Comparison of ENCODE assay signal across 8 cellular contexts in genomic region chr9:105245720-105246161, GRCh38. TPM values are rescaled to one million over a fixed set of nuclear protein-coding genes. Genes with fewer than 3 reads are reported as not detected.
DNase-seq lines count a peak whose midpoint lies in the region; TF ChIP-seq lines count a peak whose summit lies in the region.

No MANE protein-coding gene starts in this region.

- H3K27ac ChIP-seq in Peyer's patch (peak overlapping the region; percentile 77 to 94 (median 84)), esophagus squamous epithelium (peak overlapping the region; percentile 88 to 95 (median 91))

- no peaks in the 10 kb centered on the region for H3K36me3 ChIP-seq in ES-I3 (ENCODE audit: insufficient read depth, low read length)
- no peaks in the 10 kb centered on the region for H3K36me3 ChIP-seq in Peyer's patch
- H3K36me3 ChIP-seq in esophagus squamous epithelium, result no peaks in the 10 kb centered on the region

- H3K4me1 ChIP-seq in ES-I3 (ENCODE audit: insufficient read depth, low read length) (peaks cover 46% of the 10 kb centered on the region), Peyer's patch (peaks cover 0 to 22% (median 0%) of the 10 kb centered on the region in 4 donors), esophagus squamous epithelium (peaks cover 3 to 51% (median 3%) of the 10 kb centered on the region in 3 donors)

- no peaks in the 10 kb centered on the region for H3K27me3 Mint-ChIP-seq in progenitor cell of endocrine pancreas

- H3K4me3 Mint-ChIP-seq in progenitor cell of endocrine pancreas (ENCODE audit: low read depth), result peak overlapping the region; percentile 92

- peaks cover 41% of the 10 kb centered on the region for H3K4me1 Mint-ChIP-seq in progenitor cell of endocrine pancreas (ENCODE audit: low read depth)

- H3K4me3 ChIP-seq in Peyer's patch, result peak overlapping the region; percentile 71 to 96 (median 82)
- peak overlapping the region; percentile 82 to 96 (median 88) for H3K4me3 ChIP-seq in esophagus squamous epithelium

- peak overlapping the region; percentile 97 for H3K27ac Mint-ChIP-seq in progenitor cell of endocrine pancreas

- WGBS in esophagus squamous epithelium, 2 donors, result 1 to 5% methylated on average over 9 to 10 of the region's 10 CpGs

- H3K9me3 ChIP-seq in ES-I3 (ENCODE audit: control insufficient read depth, insufficient read depth, low read length) (no peaks in the 10 kb centered on the region), Peyer's patch (no peaks in the 10 kb centered on the region), esophagus squamous epithelium (no peaks in the 10 kb centered on the region)

- H3K9ac ChIP-seq in ES-I3 (ENCODE audit: low read depth, low read length), result peak overlapping the region; percentile 70

- H3K36me3 Mint-ChIP-seq in progenitor cell of endocrine pancreas (ENCODE audit: insufficient read depth), result no peaks in the 10 kb centered on the region

- intact Hi-C loops in esophagus squamous epithelium (cut with DNase I), result loop anchor here (10.0 kb wide), 1 partner anchor 169 kb away; no protein-coding TSS in a partner anchor

- TF ChIP-seq POLR2A in Peyer's patch (IDR thresholded peaks at IDR 0.05) (no peak), esophagus squamous epithelium (IDR thresholded peaks at IDR 0.05) (no peak)

- H3K27me3 ChIP-seq in Peyer's patch (no peaks in the 10 kb centered on the region), esophagus squamous epithelium (no peaks in the 10 kb centered on the region)

- DNase-seq in Peyer's patch (no peak), esophagus squamous epithelium (lab: John Stamatoyannopoulos, UW) (no peak), progenitor cell of endocrine pancreas (ENCODE audit: low spot score, unreplicated experiment) (no peak), NCI-H446 treated with DMSO at 0.1 percent for 48 hours (lab: John Stamatoyannopoulos, UW) (no peak), activated gamma-delta T cell (lab: John Stamatoyannopoulos, UW) (no peak), NCI-H2171 treated with DMSO at 0.1 percent for 48 hours (lab: John Stamatoyannopoulos, UW) (no peak)
- DNase-seq in activated CD8-positive, alpha-beta memory T cell treated with anti-CD3 and anti-CD28 coated beads for 24 hours, result no peak

- no peaks in the 10 kb centered on the region for H3K9me3 Mint-ChIP-seq in progenitor cell of endocrine pancreas (ENCODE audit: low read depth)

- TF ChIP-seq CTCF in Peyer's patch (IDR thresholded peaks at IDR 0.05) (no peak), esophagus squamous epithelium (IDR thresholded peaks at IDR 0.05) (no peak), progenitor cell of endocrine pancreas (IDR thresholded peaks at IDR 0.05; ENCODE audit: unreplicated experiment) (no peak)

RNA-seq across cellular contexts. Expression of gene SLC44A1, which starts 1.3 kb away (rescaled TPM):
- total RNA-seq in Peyer's patch (10 to 100 TPM in 3 of 4 donors, 1 to 10 TPM in 1; 9.9 to 53.8 (median 40.8) TPM), esophagus squamous epithelium (10 to 100 TPM; 19.9 to 52.9 (median 37.8) TPM), progenitor cell of endocrine pancreas (48.7 and 53.5 TPM in 2 replicates)
